ENCODE assay signal across 1 cellular context in genomic region chr1:32933742-32934322, GRCh38.
TF ChIP-seq lines count a peak whose summit lies in the region.

No MANE protein-coding gene starts in this region.

TF ChIP-seq in GM12878, 131 proteins besides CTCF, POLR2A, EP300 and RAD21:
- TF ChIP-seq ZNF274 (IDR thresholded peaks at IDR 0.05; ENCODE audit: insufficient read depth, insufficient read length) (no peak), RB1 (IDR thresholded peaks at IDR 0.05; ENCODE audit: borderline replicate concordance) (no peak), TAF1 (IDR thresholded peaks at IDR 0.05; ENCODE audit: borderline replicate concordance, low read depth, low read length) (no peak), SMAD5 (IDR thresholded peaks at IDR 0.05; ENCODE audit: low read depth) (no peak), BHLHE40 (IDR thresholded peaks at IDR 0.05; ENCODE audit: borderline replicate concordance in 1 of 2, low read depth in 2 of 2, low read length in 1 of 2) (no peak), ZNF207 (IDR thresholded peaks at IDR 0.05; ENCODE audit: borderline replicate concordance) (no peak), IRF3 (IDR thresholded peaks at IDR 0.05) (no peak), E4F1 (IDR thresholded peaks at IDR 0.05; ENCODE audit: borderline replicate concordance, partially characterized antibody) (no peak), MXI1 (IDR thresholded peaks at IDR 0.05; ENCODE audit: low read depth, low read length) (no peak), CBX5 (IDR thresholded peaks at IDR 0.05; ENCODE audit: low read depth) (no peak), IRF4 (IDR thresholded peaks at IDR 0.05; ENCODE audit: low read depth, low read length) (no peak), BMI1 (IDR thresholded peaks at IDR 0.05; ENCODE audit: borderline replicate concordance) (no peak)
